ENCODE assay signal across 27 cellular contexts in genomic region chr12:11559941-11560340, GRCh38.
"Had no signal": no experiment of that assay in that cellular context is flagged by ENCODE, and none has a peak within 500 bp of the region (broad histone marks: within the 10 kb centered on the region; RNA-seq: fewer than 3 reads in every experiment).

No MANE protein-coding gene starts in this region.

- H3K9me3 ChIP-seq: stomach, suprapubic skin, testis, thoracic aorta, thyroid gland, tibial nerve, transverse colon, upper lobe of left lung, upper lobe of right lung, uterus, vagina had no signal

- H3K36me3 ChIP-seq: stomach, suprapubic skin, thoracic aorta, thyroid gland, tibial nerve, transverse colon, upper lobe of left lung, upper lobe of right lung, uterus, vagina had no signal

- H3K9me3 Mint-ChIP-seq: stimulated activated effector memory CD8-positive, alpha-beta T cell treated with anti-CD3 and anti-CD28 coated beads, Interleukin-12 subunit alpha, Interleukin-12 subunit beta, amount 100 ng/mL, for 72 hours; stimulated activated memory B cell treated with anti-CD40 and anti-IgM and Interleukin-4, amounts not matched to agents 10 μg/mL and 1 μg/mL and 100 μg/mL, for 72 hours; stimulated activated naive B cell treated with anti-CD40 and anti-IgM and Interleukin-4, amounts not matched to agents 10 μg/mL and 1 μg/mL and 100 μg/mL, for 72 hours; stimulated activated naive CD8-positive, alpha-beta T cell treated with anti-CD3 and anti-CD28 coated beads, Interleukin-15, amount 100 ng/mL, for 72 hours; stimulated activated naive CD8-positive, alpha-beta T cell treated with anti-CD3 and anti-CD28 coated beads, Interleukin-15, Interleukin-2, amounts not matched to agents 100 ng/mL and 50 ng/mL, for 24 hours; type B pancreatic cell had no signal

- H3K27ac Mint-ChIP-seq: stimulated activated effector memory CD8-positive, alpha-beta T cell treated with anti-CD3 and anti-CD28 coated beads, Interleukin-12 subunit alpha, Interleukin-12 subunit beta, amount 100 ng/mL, for 72 hours; stimulated activated memory B cell treated with anti-CD40 and anti-IgM and Interleukin-4, amounts not matched to agents 10 μg/mL and 1 μg/mL and 100 μg/mL, for 72 hours; stimulated activated naive B cell treated with anti-CD40 and anti-IgM and Interleukin-4, amounts not matched to agents 10 μg/mL and 1 μg/mL and 100 μg/mL, for 72 hours; stimulated activated naive CD8-positive, alpha-beta T cell treated with anti-CD3 and anti-CD28 coated beads, Interleukin-15, amount 100 ng/mL, for 72 hours; stimulated activated naive CD8-positive, alpha-beta T cell treated with anti-CD3 and anti-CD28 coated beads, Interleukin-15, Interleukin-2, amounts not matched to agents 100 ng/mL and 50 ng/mL, for 24 hours; type B pancreatic cell had no signal

- H3K36me3 Mint-ChIP-seq: stimulated activated effector memory CD8-positive, alpha-beta T cell treated with anti-CD3 and anti-CD28 coated beads, Interleukin-12 subunit alpha, Interleukin-12 subunit beta, amount 100 ng/mL, for 72 hours; stimulated activated memory B cell treated with anti-CD40 and anti-IgM and Interleukin-4, amounts not matched to agents 10 μg/mL and 1 μg/mL and 100 μg/mL, for 72 hours; stimulated activated naive B cell treated with anti-CD40 and anti-IgM and Interleukin-4, amounts not matched to agents 10 μg/mL and 1 μg/mL and 100 μg/mL, for 72 hours; type B pancreatic cell had no signal

- H3K4me1 Mint-ChIP-seq: stimulated activated effector memory CD8-positive, alpha-beta T cell treated with anti-CD3 and anti-CD28 coated beads, Interleukin-12 subunit alpha, Interleukin-12 subunit beta, amount 100 ng/mL, for 72 hours; stimulated activated memory B cell treated with anti-CD40 and anti-IgM and Interleukin-4, amounts not matched to agents 10 μg/mL and 1 μg/mL and 100 μg/mL, for 72 hours had no signal

- H3K4me3 ChIP-seq: stomach, suprapubic skin, testis, thoracic aorta, thyroid gland, tibial nerve, transverse colon, upper lobe of left lung, upper lobe of right lung, uterus, vagina had no signal

- ATAC-seq: stimulated activated effector memory CD8-positive, alpha-beta T cell treated with anti-CD3 and anti-CD28 coated beads, Interleukin-12 subunit alpha, Interleukin-12 subunit beta, amount 100 ng/mL, for 72 hours; stimulated activated memory B cell treated with anti-CD40 and anti-IgM and Interleukin-4, amounts not matched to agents 10 μg/mL and 1 μg/mL and 100 μg/mL, for 72 hours; stimulated activated naive B cell treated with anti-CD40 and anti-IgM and Interleukin-4, amounts not matched to agents 10 μg/mL and 1 μg/mL and 100 μg/mL, for 72 hours; stimulated activated naive CD8-positive, alpha-beta T cell treated with anti-CD3 and anti-CD28 coated beads, Interleukin-15, amount 100 ng/mL, for 72 hours; stimulated activated naive CD8-positive, alpha-beta T cell treated with anti-CD3 and anti-CD28 coated beads, Interleukin-15, Interleukin-2, amounts not matched to agents 100 U/mL and 50 U/mL, for 24 hours; upper lobe of right lung had no signal

- DNase-seq: stimulated activated CD4-positive, alpha-beta T cell treated with anti-CD3 and anti-CD28 coated beads, Interleukin-2, amount 100 ng/mL, for 48 hours; stimulated activated CD4-positive, alpha-beta T cell treated with anti-CD3 and anti-CD28 coated beads, Interleukin-4, amount 100 ng/mL, for 1 hour; stimulated activated CD4-positive, alpha-beta T cell treated with anti-CD3 and anti-CD28 coated beads, Interleukin-4, amount 100 ng/mL, for 24 hours; stimulated activated CD4-positive, alpha-beta T cell treated with anti-CD3 and anti-CD28 coated beads, Interleukin-4, amount 100 ng/mL, for 4 hours; stimulated activated CD8-positive, alpha-beta memory T cell treated with anti-CD3 and anti-CD28 coated beads, Interleukin-4, amount 100 ng/mL, for 48 hours; stimulated activated naive B cell treated with anti-CD40 and anti-IgM and Interleukin-4, amounts not matched to agents 10 μg/mL and 1 μg/mL and 100 μg/mL, for 72 hours; stimulated activated naive CD4-positive, alpha-beta T cell; stimulated activated naive CD4-positive, alpha-beta T cell treated with Interleukin-2 at 50 U/mL for 16 hours; stimulated activated naive CD8-positive, alpha-beta T cell treated with anti-CD3 and anti-CD28 coated beads, Interleukin-15, amount 100 ng/mL, for 72 hours; stimulated activated naive CD8-positive, alpha-beta T cell treated with anti-CD3 and anti-CD28 coated beads, Interleukin-15, Interleukin-2, amounts not matched to agents 100 U/mL and 50 U/mL, for 24 hours; stomach; substantia nigra; testis; thyroid gland; transverse colon; trophoblast cell; upper lobe of left lung; upper lobe of right lung; uterus had no signal

- H3K4me1 ChIP-seq: testis, tibial nerve, uterus had no signal

- H3K4me3 Mint-ChIP-seq: stimulated activated effector memory CD8-positive, alpha-beta T cell treated with anti-CD3 and anti-CD28 coated beads, Interleukin-12 subunit alpha, Interleukin-12 subunit beta, amount 100 ng/mL, for 72 hours; stimulated activated memory B cell treated with anti-CD40 and anti-IgM and Interleukin-4, amounts not matched to agents 10 μg/mL and 1 μg/mL and 100 μg/mL, for 72 hours; stimulated activated naive B cell treated with anti-CD40 and anti-IgM and Interleukin-4, amounts not matched to agents 10 μg/mL and 1 μg/mL and 100 μg/mL, for 72 hours; stimulated activated naive CD8-positive, alpha-beta T cell treated with anti-CD3 and anti-CD28 coated beads, Interleukin-15, amount 100 ng/mL, for 72 hours; stimulated activated naive CD8-positive, alpha-beta T cell treated with anti-CD3 and anti-CD28 coated beads, Interleukin-15, Interleukin-2, amounts not matched to agents 100 ng/mL and 50 ng/mL, for 24 hours; type B pancreatic cell had no signal

- H3K27me3 ChIP-seq: stomach, suprapubic skin, testis, thyroid gland, tibial nerve, transverse colon, upper lobe of left lung, upper lobe of right lung, uterus, vagina had no signal

- H3K27ac ChIP-seq: stomach, suprapubic skin, testis, thyroid gland, tibial nerve, transverse colon, upper lobe of left lung, upper lobe of right lung, uterus, vagina had no signal

- H3K27me3 Mint-ChIP-seq: stimulated activated memory B cell treated with anti-CD40 and anti-IgM and Interleukin-4, amounts not matched to agents 10 μg/mL and 1 μg/mL and 100 μg/mL, for 72 hours; stimulated activated naive B cell treated with anti-CD40 and anti-IgM and Interleukin-4, amounts not matched to agents 10 μg/mL and 1 μg/mL and 100 μg/mL, for 72 hours; stimulated activated naive CD8-positive, alpha-beta T cell treated with anti-CD3 and anti-CD28 coated beads, Interleukin-15, amount 100 ng/mL, for 72 hours; stimulated activated naive CD8-positive, alpha-beta T cell treated with anti-CD3 and anti-CD28 coated beads, Interleukin-15, Interleukin-2, amounts not matched to agents 100 ng/mL and 50 ng/mL, for 24 hours had no signal
